17 cellular contexts compared by ENCODE assay signal in genomic region chr4:101400096-101400495, GRCh38. TPM values are rescaled to one million over a fixed set of nuclear protein-coding genes. Genes with fewer than 3 reads are reported as not detected.
DNase-seq lines count a peak whose midpoint lies in the region; ATAC-seq, FAIRE-seq and TF ChIP-seq lines count a peak whose summit lies in the region.
"Had no signal": no experiment of that assay in that cellular context is flagged by ENCODE, and none has a peak within 500 bp of the region (broad histone marks: within the 10 kb centered on the region; RNA-seq: fewer than 3 reads in every experiment).

No MANE protein-coding gene starts in this region.

- H3K9me3 ChIP-seq in MG63 (no peaks in the 10 kb centered on the region), astrocyte (ENCODE audit: insufficient read depth, low read depth, low read length) (no peaks in the 10 kb centered on the region), testis (no peaks in the 10 kb centered on the region)
- H3K9me3 ChIP-seq in effector memory CD4-positive, alpha-beta T cell (ENCODE audit: control insufficient read depth, low read length): no peaks in the 10 kb centered on the region
- H3K9me3 ChIP-seq: thoracic aorta had no signal

- no peak overlapping the region for H2AFZ ChIP-seq in astrocyte (ENCODE audit: low read depth, low read length)

- no peak overlapping the region for H3K4me3 Mint-ChIP-seq in astrocyte (ENCODE audit: unreplicated experiment)
- H3K4me3 Mint-ChIP-seq: activated B cell treated with CpG ODN at 0.5 μM for 24 hours, CD14-positive monocyte had no signal

- H3K9me3 Mint-ChIP-seq in astrocyte (ENCODE audit: unreplicated experiment): no peaks in the 10 kb centered on the region
- H3K9me3 Mint-ChIP-seq: activated B cell treated with CpG ODN at 0.5 μM for 24 hours had no signal

- H4K20me1 ChIP-seq in astrocyte (ENCODE audit: insufficient read depth, low read length): no peaks in the 10 kb centered on the region

- H3K27me3 Mint-ChIP-seq in astrocyte (ENCODE audit: low read depth, unreplicated experiment): no peaks in the 10 kb centered on the region
- H3K27me3 Mint-ChIP-seq: activated B cell treated with CpG ODN at 0.5 μM for 24 hours had no signal

- no peak for TF ChIP-seq CTCF in astrocyte (IDR thresholded peaks at IDR 0.05; ENCODE audit: insufficient read depth, low read depth, low read length)
- no peak for TF ChIP-seq CTCF in testis (IDR thresholded peaks at IDR 0.05)

- no peak for ATAC-seq in GM19324 (IDR thresholded peaks at IDR 0.05; ENCODE audit: low FRiP score, unreplicated experiment)

- no peaks in the 10 kb centered on the region for H3K36me3 Mint-ChIP-seq in astrocyte (ENCODE audit: low read depth, unreplicated experiment)
- H3K36me3 Mint-ChIP-seq: CD14-positive monocyte had no signal

- 78% methylated on average over 3 of the region's 3 CpGs for WGBS in testis, 2 donors

- no peaks in the 10 kb centered on the region for H3K27me3 ChIP-seq in MG63
- H3K27me3 ChIP-seq in astrocyte (ENCODE audit: insufficient read depth, low read length): no peaks in the 10 kb centered on the region
- no peaks in the 10 kb centered on the region for H3K27me3 ChIP-seq in testis
- H3K27me3 ChIP-seq in effector memory CD4-positive, alpha-beta T cell (replicated peaks; ENCODE audit: control insufficient read depth, insufficient read depth, low read length, poor library complexity, severe bottlenecking): no peaks in the 10 kb centered on the region

- FAIRE-seq in astrocyte (lab: Jason Lieb, UNC): peak; percentile 52
- FAIRE-seq: colon, G401.6 had no signal

- H3K4me1 ChIP-seq in astrocyte (ENCODE audit: insufficient read depth, low read length): peaks cover 12% of the 10 kb centered on the region
- H3K4me1 ChIP-seq in testis: no peaks in the 10 kb centered on the region
- no peaks in the 10 kb centered on the region for H3K4me1 ChIP-seq in effector memory CD4-positive, alpha-beta T cell (ENCODE audit: control insufficient read depth, insufficient read depth, low read length, poor library complexity, severe bottlenecking)

- H3K36me3 ChIP-seq in MG63 (no peaks in the 10 kb centered on the region), astrocyte (ENCODE audit: insufficient read depth, low read length) (no peaks in the 10 kb centered on the region), testis (ENCODE audit: low read depth, missing control alignments) (no peaks in the 10 kb centered on the region)
- no peaks in the 10 kb centered on the region for H3K36me3 ChIP-seq in effector memory CD4-positive, alpha-beta T cell (ENCODE audit: control insufficient read depth, insufficient read depth, low read length)
- H3K36me3 ChIP-seq: thoracic aorta had no signal

- H3K27ac Mint-ChIP-seq in astrocyte (ENCODE audit: unreplicated experiment): no peak overlapping the region
- H3K27ac Mint-ChIP-seq: activated B cell treated with CpG ODN at 0.5 μM for 24 hours, CD14-positive monocyte had no signal

- no peak for TF ChIP-seq POLR2A in testis (IDR thresholded peaks at IDR 0.05)

- H3K4me2 ChIP-seq in astrocyte (ENCODE audit: low read length): peak overlapping the region; percentile 21

- H3K9ac ChIP-seq in astrocyte (ENCODE audit: low read length): no peak overlapping the region

- H3K79me2 ChIP-seq in astrocyte (ENCODE audit: insufficient read depth, low read length): no peaks in the 10 kb centered on the region

- peak overlapping the region; percentile 4 for H3K27ac ChIP-seq in astrocyte (ENCODE audit: low read depth, low read length)
- no peak overlapping the region for H3K27ac ChIP-seq in testis
- H3K27ac ChIP-seq in effector memory CD4-positive, alpha-beta T cell (ENCODE audit: insufficient read depth, low read length, poor library complexity, severe bottlenecking): no peak overlapping the region
- H3K27ac ChIP-seq: SK-N-MC, thoracic aorta had no signal

- DNase-seq in EH (ENCODE audit: low read depth) (peak; percentile 44), MG63 (peak; percentile 4), astrocyte (ENCODE audit: low read depth) (peak; percentile 92), kidney glomerular epithelial cell (lab: John Stamatoyannopoulos, UW) (peak; percentile 62), testis (no peak), mucosa of gallbladder (ENCODE audit: low spot score) (no peak)
- DNase-seq in effector memory CD4-positive, alpha-beta T cell: no peak
- DNase-seq: activated B cell treated with CpG ODN at 0.5 μM for 24 hours; activated effector memory CD4-positive, alpha-beta T cell treated with anti-CD3 and anti-CD28 coated beads, Interleukin-2, amount 50 U/mL, for 16 hours; NCI-H146; NCI-H82 had no signal

- no peak overlapping the region for H3K4me3 ChIP-seq in MG63
- H3K4me3 ChIP-seq in astrocyte (ENCODE audit: insufficient read depth, low read depth, low read length): no peak overlapping the region
- no peak overlapping the region for H3K4me3 ChIP-seq in testis
- no peak overlapping the region for H3K4me3 ChIP-seq in effector memory CD4-positive, alpha-beta T cell (ENCODE audit: insufficient read depth, low read depth, low read length, poor library complexity, severe bottlenecking)
- H3K4me3 ChIP-seq: SK-N-MC, thoracic aorta had no signal

- H3K4me1 Mint-ChIP-seq in astrocyte (ENCODE audit: low read depth, unreplicated experiment): peaks cover 3% of the 10 kb centered on the region
- H3K4me1 Mint-ChIP-seq: activated B cell treated with CpG ODN at 0.5 μM for 24 hours, CD14-positive monocyte had no signal

- intact Hi-C loops in testis (cut with DNase I; ENCODE audit: low total_unique reads): no loop called here

RNA-seq across cellular contexts. Expression of gene PPP3CA, which starts 52.8 kb away (rescaled TPM):
- total RNA-seq in MG63 (2014; rRNA removed; shearing (Covaris generic); ENCODE audit: low replicate concordance): 25.4 and 32.4 TPM in 2 replicates
- total RNA-seq in astrocyte (101 and 103 TPM in 2 replicates), testis (10 to 100 TPM; 39.1 to 44.5 TPM), mucosa of gallbladder (24.6 TPM)
- 19.1 TPM for polyA plus RNA-seq in testis (ENCODE audit: insufficient read depth, low read depth, low replicate concordance)

Comparison
In these comparisons a context has a peak if more than half of its experiments do, and no peak if none do; other contexts are left out.
1. DNase-seq: peak in EH (single experiment), MG63 (single experiment), astrocyte (single experiment) and kidney glomerular epithelial cell (single experiment); none in testis (single experiment), mucosa of gallbladder (single experiment) and effector memory CD4-positive, alpha-beta T cell (0 of 3).